ENCODE assay signal across 16 cellular contexts in genomic region chr4:80309301-80310004, GRCh38.
A peak's percentile ranks its signal among the peaks of the same experiment; 100 is the strongest.
DNase-seq lines count a peak whose midpoint lies in the region; ATAC-seq and TF ChIP-seq lines count a peak whose summit lies in the region.
"Had no signal": no experiment of that assay in that cellular context is flagged by ENCODE, and none has a peak within 500 bp of the region (broad histone marks: within the 10 kb centered on the region; RNA-seq: fewer than 3 reads in every experiment).

No MANE protein-coding gene starts in this region.

- no peak for TF ChIP-seq CTCF in AG04449 (IDR thresholded peaks at IDR 0.05; ENCODE audit: insufficient read depth, low read length, missing control alignments)

- CTCF ChIA-PET in AG04449 (lab: Yijun Ruan, JAX): interaction anchor here (0.6 to 1.6 kb wide), 6 partner anchors 11 to 107 kb away, joined by 3 to 8 read pairs (median 4); no protein-coding TSS in a partner anchor

- no peak for ATAC-seq in HG03469 (IDR thresholded peaks at IDR 0.05; ENCODE audit: unreplicated experiment)
- no peak for ATAC-seq in GM21447 (IDR thresholded peaks at IDR 0.05; ENCODE audit: unreplicated experiment)
- ATAC-seq: activated T-cell treated with anti-CD3 and anti-CD28 coated beads, Interleukin-2, amount 50 U/mL, for 4 hours had no signal

- DNase-seq in AG04449 (ENCODE audit: low read depth, low spot score): peak; percentile 72
- DNase-seq in HS-27A (ENCODE audit: low read depth): peak; percentile 78
- DNase-seq in astrocyte of the hippocampus (ENCODE audit: low read depth, low spot score): peak; percentile 89
- DNase-seq in hepatic stellate cell (ENCODE audit: low spot score): peak; percentile 63
- DNase-seq in RPMI8226: no peak
- DNase-seq in DMS79 (lab: John Stamatoyannopoulos, UW): no peak
- DNase-seq: activated B cell treated with CpG ODN at 0.5 μM for 24 hours; activated T-cell treated with anti-CD3 and anti-CD28 coated beads, Interleukin-2, amount 50 U/mL, for 4 hours; GDM1; islet precursor cell; NCI-H1105 treated with DMSO at 0.1 percent for 48 hours; NCI-H526 treated with DMSO at 0.1 percent for 48 hours; nephron progenitor cell had no signal

- POLR2A ChIA-PET in AG04449 (lab: Yijun Ruan, JAX): interaction anchor here (2.1 kb wide), 1 partner anchor 43 kb away, joined by 6 read pairs; the partner anchor contains the start of gene FGF5

- H3K4me3 ChIP-seq in AG04449 (ENCODE audit: low read depth, low read length): no peak overlapping the region
- H3K4me3 ChIP-seq: esophagus muscularis mucosa had no signal

Comparison
In these comparisons a context has a peak if more than half of its experiments do, and no peak if none do; other contexts are left out.
1. DNase-seq: peak in AG04449 (single experiment), HS-27A (single experiment), astrocyte of the hippocampus (single experiment) and hepatic stellate cell (single experiment); none in RPMI8226 (single experiment) and DMS79 (single experiment).